Comparison of ENCODE assay signal across 9 cellular contexts in the genomic region with DNA sequence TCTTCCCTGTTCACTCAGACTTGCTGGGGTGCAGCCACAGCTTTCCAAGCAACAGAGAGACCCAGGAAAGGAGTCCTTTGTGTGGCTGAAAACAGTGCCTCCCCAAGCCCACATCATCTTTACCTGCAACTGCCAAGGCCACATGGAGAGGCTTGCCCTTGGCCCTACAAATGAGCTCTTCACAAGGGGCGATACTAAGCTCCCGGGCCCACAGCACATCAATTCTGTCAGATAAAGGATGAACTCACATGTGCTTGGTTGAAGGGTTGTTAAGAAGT.
"Had no signal": no experiment of that assay in that cellular context is flagged by ENCODE, and none has a peak within 500 bp of the region (broad histone marks: within the 10 kb centered on the region; RNA-seq: fewer than 3 reads in every experiment).

No MANE protein-coding gene starts in this region.

- DNase-seq: GM23248, GOT3, H7, H9, HCEC 1CT, HFFc6 had no signal

- H3K4me1 ChIP-seq: HAP-1 had no signal

- H3K9me3 ChIP-seq: HAP-1 had no signal

- H3K27ac ChIP-seq: GM23248 had no signal

- H3K36me3 ChIP-seq: HAP-1 had no signal

- ATAC-seq: GM23338, HCT116 had no signal

- H3K4me1 Mint-ChIP-seq: GM23338, H9 had no signal

- H3K4me3 ChIP-seq: GM23248, GM23338, HAP-1 had no signal

- H3K9me3 Mint-ChIP-seq: HFFc6 had no signal

- H3K27ac Mint-ChIP-seq: GM23338, H9, HFFc6 had no signal

- H3K4me3 Mint-ChIP-seq: GM23338, H9, HFFc6 had no signal
